Comparison of ENCODE assay signal across 8 cellular contexts in the genomic region with DNA sequence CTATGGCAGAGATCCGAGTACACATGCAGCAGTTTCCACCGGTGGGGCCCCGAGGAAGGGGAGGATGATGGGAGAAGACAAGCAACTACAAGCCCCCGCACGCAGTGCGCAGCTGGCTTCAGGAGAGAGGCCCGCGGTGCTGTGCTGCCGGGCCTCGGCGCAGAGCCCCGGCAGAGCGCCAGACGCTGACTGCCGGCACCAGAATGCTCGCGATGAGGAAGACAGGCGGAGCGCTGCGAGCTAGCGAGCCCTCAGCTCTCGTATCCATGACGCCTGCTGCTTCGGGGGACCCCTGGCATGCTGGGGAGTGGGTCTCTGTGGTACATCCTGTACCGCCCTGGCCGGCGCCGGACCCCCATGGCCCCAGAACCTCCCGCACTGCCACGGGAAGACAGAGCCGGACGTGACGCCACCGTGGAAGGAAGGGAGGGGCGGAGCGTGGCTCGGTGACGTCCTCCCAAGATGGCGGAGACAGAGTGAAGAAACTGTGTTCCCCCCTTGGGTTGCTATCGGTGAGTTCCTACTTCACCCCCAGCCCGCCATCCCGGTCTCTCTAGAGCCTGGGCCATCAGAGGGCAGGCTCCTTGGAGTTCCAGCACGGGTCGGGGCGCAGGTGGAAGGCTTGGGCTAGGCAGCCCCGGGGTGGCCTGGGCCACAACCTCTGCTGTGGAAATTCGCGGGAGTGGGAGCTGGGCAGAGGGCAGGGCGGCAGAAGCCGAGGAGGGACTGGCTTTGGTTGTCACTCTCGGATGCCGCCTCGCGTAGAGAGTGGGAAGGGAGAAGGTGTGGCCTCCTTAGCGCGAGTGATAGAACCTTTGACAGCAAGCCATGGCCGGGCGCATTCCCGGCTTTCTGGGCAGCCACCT. TPM values are rescaled to one million over a fixed set of nuclear protein-coding genes. Genes with fewer than 3 reads are reported as not detected.
DNase-seq lines count a peak whose midpoint lies in the region; ATAC-seq, FAIRE-seq and TF ChIP-seq lines count a peak whose summit lies in the region.

A gene (plus strand): TSS at position 446 of the 866 bp plus-strand sequence. CDS start 900 bp downstream, outside the sequence.

- no peaks in the 10 kb centered on the region for H3K27me3 Mint-ChIP-seq in activated B cell treated with CpG ODN at 0.5 μM for 24 hours

- TF ChIP-seq CTCF in AG04449 (IDR thresholded peaks at IDR 0.05; ENCODE audit: insufficient read depth, low read length, missing control alignments) (no peak), activated B cell treated with CpG ODN at 0.5 μM for 24 hours (IDR thresholded peaks at IDR 0.05) (no peak)

- CTCF ChIA-PET in AG04449 (lab: Yijun Ruan, JAX) (interaction anchor here (0.8 to 2.1 kb wide), 5 partner anchors 8 to 415 kb away, joined by 3 to 9 read pairs (median 5); no protein-coding TSS in a partner anchor), activated B cell treated with CpG ODN at 0.5 μM for 24 hours (lab: Charles Lee) (interaction anchor here (1.0 to 3.1 kb wide), 5 partner anchors 10 to 90 kb away, joined by 3 to 17 read pairs (median 3); no protein-coding TSS in a partner anchor)

- H3K36me3 Mint-ChIP-seq in activated B cell treated with CpG ODN at 0.5 μM for 24 hours (ENCODE audit: low read depth) = peaks cover 57% of the 10 kb centered on the region

- no peaks in the 10 kb centered on the region for H3K9me3 Mint-ChIP-seq in activated B cell treated with CpG ODN at 0.5 μM for 24 hours

- POLR2A ChIA-PET in AG04449 (lab: Yijun Ruan, JAX) = interaction anchor here (0.7 to 1.8 kb wide), 3 partner anchors 10 to 552 kb away, joined by 3 to 6 read pairs (median 4); a partner anchor contains a TSS
- POLR2A ChIA-PET in activated B cell treated with CpG ODN at 0.5 μM for 24 hours (lab: Charles Lee) = interaction anchor here (0.7 to 3.7 kb wide), 26 partner anchors 10 to 1097 kb away, joined by 3 to 86 read pairs (median 8); a partner anchor contains a TSS

- H3K27ac ChIP-seq in caudate nucleus (ENCODE audit: low read depth, low read length) = peak within 1 kb of the TSS; percentile 100

- H3K27ac Mint-ChIP-seq in activated B cell treated with CpG ODN at 0.5 μM for 24 hours = peak within 1 kb of the TSS; percentile 99

- peak within 1 kb of the TSS; percentile 98 for H3K4me3 ChIP-seq in AG04449 (ENCODE audit: low read depth, low read length)

- peaks cover 50% of the 10 kb centered on the region for H3K4me1 Mint-ChIP-seq in activated B cell treated with CpG ODN at 0.5 μM for 24 hours

- H3K4me3 Mint-ChIP-seq in activated B cell treated with CpG ODN at 0.5 μM for 24 hours = peak within 1 kb of the TSS; percentile 99

- ATAC-seq in GM18870 (IDR thresholded peaks at IDR 0.05; ENCODE audit: unreplicated experiment) (peak; percentile 78), HG03135 (IDR thresholded peaks at IDR 0.05; ENCODE audit: unreplicated experiment) (peak; percentile 84), activated B cell treated with CpG ODN at 0.5 μM for 24 hours (ENCODE audit: low read depth) (peak; percentile 77)

- peak; percentile 41 for FAIRE-seq in islet of Langerhans (lab: Jason Lieb, UNC)

- intact Hi-C loops in activated B cell treated with CpG ODN at 0.5 μM for 24 hours (cut with micrococcal nuclease) = loop anchor here (1.0 to 2.0 kb wide), 9 partner anchors 8 to 1678 kb away; a partner anchor contains a TSS

- no peak for DNase-seq in AG04449 (ENCODE audit: low read depth, low spot score)
- peak; percentile 90 for DNase-seq in NCI-H226
- peak; percentile 91 for DNase-seq in activated B cell treated with CpG ODN at 0.5 μM for 24 hours
- DNase-seq in caudate nucleus (lab: John Stamatoyannopoulos, UW) = peak; percentile 9 to 96 (median 88)
- peak; percentile 85 to 90 (median 87) for DNase-seq in stimulated activated CD4-positive, alpha-beta T cell treated with anti-CD3 and anti-CD28 coated beads, Interleukin-12 subunit alpha, Interleukin-12 subunit beta, amount 100 ng/mL, for 48 hours (ENCODE audit: low read depth in 2 of 3, low spot score in 1 of 3)

RNA-seq across cellular contexts. Expression of the gene that starts here (rescaled TPM):
- 23.9 and 24.8 TPM in 2 replicates for total RNA-seq in activated B cell treated with CpG ODN at 0.5 μM for 24 hours
